ENCODE assay signal across 27 cellular contexts in genomic region chr5:167900521-167900920, GRCh38.
"Had no signal": no experiment of that assay in that cellular context is flagged by ENCODE, and none has a peak within 500 bp of the region (broad histone marks: within the 10 kb centered on the region; RNA-seq: fewer than 3 reads in every experiment).

No MANE protein-coding gene starts in this region.

- H3K27ac ChIP-seq: brain microvascular endothelial cell, cardiac muscle cell, SJCRH30, WERI-Rb-1 had no signal

- H3K27me3 Mint-ChIP-seq: activated CD4-positive, alpha-beta memory T cell treated with anti-CD3 and anti-CD28 coated beads, Interleukin-2, amount 10 ng/mL, durations not matched to agents 7 days and 5 days; activated CD4-positive, alpha-beta T cell treated with anti-CD3 and anti-CD28 coated beads for 36 hours; activated naive CD8-positive, alpha-beta T cell had no signal

- H3K4me1 Mint-ChIP-seq: activated CD4-positive, alpha-beta memory T cell treated with anti-CD3 and anti-CD28 coated beads, Interleukin-2, amount 10 ng/mL, durations not matched to agents 7 days and 5 days; activated CD4-positive, alpha-beta T cell treated with anti-CD3 and anti-CD28 coated beads for 36 hours; activated T-helper 17 cell treated with anti-CD3 and anti-CD28 coated beads, Interleukin-2, amount 50 U/mL, for 72 hours had no signal

- H3K9me3 Mint-ChIP-seq: activated CD4-positive, alpha-beta memory T cell treated with anti-CD3 and anti-CD28 coated beads, Interleukin-2, amount 10 ng/mL, durations not matched to agents 7 days and 5 days had no signal

- H3K4me3 Mint-ChIP-seq: activated CD4-positive, alpha-beta memory T cell treated with anti-CD3 and anti-CD28 coated beads, Interleukin-2, amount 10 ng/mL, durations not matched to agents 7 days and 5 days; activated CD4-positive, alpha-beta T cell treated with anti-CD3 and anti-CD28 coated beads for 36 hours; activated naive CD4-positive, alpha-beta T cell treated with anti-CD3 and anti-CD28 coated beads for 36 hours; activated naive CD8-positive, alpha-beta T cell; activated T-helper 17 cell treated with anti-CD3 and anti-CD28 coated beads, Interleukin-2, amount 50 U/mL, for 72 hours had no signal

- H3K4me2 ChIP-seq: SK-N-SH had no signal

- H3K27ac Mint-ChIP-seq: activated CD4-positive, alpha-beta memory T cell treated with anti-CD3 and anti-CD28 coated beads, Interleukin-2, amount 10 ng/mL, durations not matched to agents 7 days and 5 days; activated CD4-positive, alpha-beta T cell treated with anti-CD3 and anti-CD28 coated beads for 36 hours; activated naive CD4-positive, alpha-beta T cell treated with anti-CD3 and anti-CD28 coated beads for 36 hours; activated naive CD8-positive, alpha-beta T cell; activated T-helper 17 cell treated with anti-CD3 and anti-CD28 coated beads, Interleukin-2, amount 50 U/mL, for 72 hours had no signal

- H3K4me1 ChIP-seq: SJCRH30 had no signal

- H3K9me2 ChIP-seq: SK-N-SH had no signal

- H3K27me3 ChIP-seq: brain microvascular endothelial cell, cardiac muscle cell, SJCRH30 had no signal

- H3K9ac ChIP-seq: SK-N-SH had no signal

- DNase-seq: activated CD4-positive, alpha-beta memory T cell treated with anti-CD3 and anti-CD28 coated beads, Interleukin-2, amount 10 ng/mL, durations not matched to agents 7 days and 5 days; activated CD4-positive, alpha-beta T cell treated with anti-CD3 and anti-CD28 coated beads for 36 hours; activated CD4-positive, alpha-beta T cell treated with anti-CD3 and anti-CD28 coated beads, Interleukin-2, amount 50 U/mL, for 1 hour; activated gamma-delta T cell; activated naive CD4-positive, alpha-beta T cell treated with anti-CD3 and anti-CD28 coated beads for 36 hours; activated T-cell treated with anti-CD3 and anti-CD28 coated beads for 4 hours; activated T-cell treated with anti-CD3 and anti-CD28 coated beads, Interleukin-2, amount 50 U/mL, for 48 hours; amygdala; brain microvascular endothelial cell; MG63; MV-4-11; NCI-H1092 treated with DMSO at 0.1 percent for 48 hours; NCI-H1436 treated with DMSO at 0.1 percent for 48 hours; NCI-H187; NCI-H2081; NCI-H446; NCI-H82; Right ventricle myocardium superior; RPMI8226; SJCRH30; SK-N-SH; T-helper 1 cell; WERI-Rb-1 had no signal

- H3K9me3 ChIP-seq: MG63, SJCRH30, SK-N-SH had no signal

- H3K36me3 ChIP-seq: brain microvascular endothelial cell, cardiac muscle cell, MG63, SJCRH30, WERI-Rb-1 had no signal

- H3K4me3 ChIP-seq: cardiac muscle cell, MG63, SJCRH30 had no signal

- ATAC-seq: activated CD4-positive, alpha-beta T cell treated with anti-CD3 and anti-CD28 coated beads for 36 hours; activated T-helper 17 cell treated with anti-CD3 and anti-CD28 coated beads, Interleukin-2, amount 50 U/mL, for 72 hours; Panc1 had no signal

- H3K36me3 Mint-ChIP-seq: activated naive CD8-positive, alpha-beta T cell had no signal
